In genomic region chr17:3588104-3588503, GRCh38 we compare ENCODE assay signal across 20 cellular contexts. TPM values are rescaled to one million over a fixed set of nuclear protein-coding genes. Genes with fewer than 3 reads are reported as not detected.
DNase-seq lines count a peak whose midpoint lies in the region; ATAC-seq, FAIRE-seq and TF ChIP-seq lines count a peak whose summit lies in the region.
"Had no signal": no experiment of that assay in that cellular context is flagged by ENCODE, and none has a peak within 500 bp of the region (broad histone marks: within the 10 kb centered on the region; RNA-seq: fewer than 3 reads in every experiment).

No MANE protein-coding gene starts in this region.

- in situ Hi-C loops in HepG2 (cut with HindIII; ENCODE audit: extremely low pct_ligation_motif_present, low pct_unique_long_range_greater_than_20kb): no loop called here

- H2AFZ ChIP-seq in HepG2 (ENCODE audit: low read length): no peak overlapping the region
- no peak overlapping the region for H2AFZ ChIP-seq in osteoblast (ENCODE audit: low read length)

- no peak overlapping the region for H3K9ac ChIP-seq in HepG2 (ENCODE audit: insufficient read depth, low read depth, low read length)
- no peak overlapping the region for H3K9ac ChIP-seq in BLaER1

- no peak for TF ChIP-seq CTCF in HepG2 (CRISPR knock-in tag; IDR thresholded peaks at IDR 0.05)
- TF ChIP-seq CTCF in right lobe of liver (IDR thresholded peaks at IDR 0.05): no peak
- TF ChIP-seq CTCF in AG04450 (IDR thresholded peaks at IDR 0.05; ENCODE audit: low read depth, low read length): no peak
- no peak for TF ChIP-seq CTCF in osteoblast (IDR thresholded peaks at IDR 0.05; ENCODE audit: extremely low read depth, low read depth, low read length)

- TF ChIP-seq POLR2A in HepG2 (IDR thresholded peaks at IDR 0.05; ENCODE audit: insufficient read depth in 1 of 2, low read depth in 2 of 2, low read length in 2 of 2): no peak
- TF ChIP-seq POLR2A in right lobe of liver (IDR thresholded peaks at IDR 0.05): no peak

- H3K27ac ChIP-seq in HepG2 (ENCODE audit: extremely low read length, insufficient read depth, low read length): no peak overlapping the region
- H3K27ac ChIP-seq in right lobe of liver: no peak overlapping the region
- peak overlapping the region; percentile 2 for H3K27ac ChIP-seq in AG04450 (ENCODE audit: low read depth, low read length)
- peak overlapping the region; percentile 62 for H3K27ac ChIP-seq in BLaER1
- H3K27ac ChIP-seq in osteoblast (ENCODE audit: low read depth, low read length): no peak overlapping the region
- H3K27ac ChIP-seq: A549, C4-2B had no signal

- POLR2A ChIA-PET in HepG2 (lab: Yijun Ruan, JAX): no interaction called here
- POLR2A ChIA-PET in AG04450 (lab: Yijun Ruan, JAX): no interaction called here

- no peak overlapping the region for H3K4me2 ChIP-seq in HepG2 (ENCODE audit: low read depth, low read length)
- no peak overlapping the region for H3K4me2 ChIP-seq in BLaER1
- no peak overlapping the region for H3K4me2 ChIP-seq in osteoblast (ENCODE audit: insufficient read depth, low read length)
- H3K4me2 ChIP-seq: A549 had no signal

- peaks cover 24 to 61% of the 10 kb centered on the region in 2 experiments for H3K36me3 ChIP-seq in HepG2 (replicated peaks in 1 of 2; ENCODE audit: control insufficient read depth in 1 of 2, insufficient read depth in 2 of 2, low read length in 2 of 2)
- H3K36me3 ChIP-seq in right lobe of liver: peaks cover 0 to 70% (median 32%) of the 10 kb centered on the region in 4 donors
- H3K36me3 ChIP-seq in BLaER1: peaks cover 55% of the 10 kb centered on the region
- H3K36me3 ChIP-seq in osteoblast (ENCODE audit: insufficient read depth, low read length): peaks cover 3% of the 10 kb centered on the region
- H3K36me3 ChIP-seq: BE2C had no signal

- no peak for DNase-seq in HepG2 (ENCODE audit: low spot score)
- no peak for DNase-seq in right lobe of liver
- no peak for DNase-seq in AG04450 (ENCODE audit: low read depth, low spot score)
- peak; percentile 37 for DNase-seq in osteoblast (ENCODE audit: insufficient read length, low spot score, missing footprints)
- DNase-seq in kidney tubule cell (ENCODE audit: low spot score): no peak
- DNase-seq: BE2C; Caco-2; Calu3; CD4-positive, alpha-beta T cell; CD8-positive, alpha-beta T cell; DMS79 treated with DMSO at 0.1 percent for 48 hours; GF-D8 had no signal

- no peaks in the 10 kb centered on the region for H3K9me3 ChIP-seq in HepG2 (ENCODE audit: low read length)
- no peaks in the 10 kb centered on the region for H3K9me3 ChIP-seq in right lobe of liver
- no peaks in the 10 kb centered on the region; the same call in 1 of the 2 replicates for H3K9me3 ChIP-seq in AG04450 (ENCODE audit: control insufficient read depth, insufficient read depth, low read length)
- H3K9me3 ChIP-seq in BLaER1: no peaks in the 10 kb centered on the region
- H3K9me3 ChIP-seq in osteoblast (ENCODE audit: low read depth, low read length): no peaks in the 10 kb centered on the region
- H3K9me3 ChIP-seq: A549; BE2C; BLaER1 treated with 17β-estradiol and CSF1 and Interleukin-3, amounts not matched to agents 10 nM and 100 nM; Caco-2 had no signal

- no peak for TF ChIP-seq RAD21 in HepG2 (CRISPR knock-in tag; IDR thresholded peaks at IDR 0.05)

- ATAC-seq in HepG2: no peak
- no peak for ATAC-seq in right lobe of liver
- ATAC-seq in GM18870 (IDR thresholded peaks at IDR 0.05; ENCODE audit: unreplicated experiment): no peak
- ATAC-seq: A549; CD8-positive, alpha-beta T cell had no signal

- CTCF ChIA-PET in HepG2 (lab: Yijun Ruan, JAX; ENCODE audit: low intra/inter-chr PET ratio, low total read pairs): no interaction called here
- CTCF ChIA-PET in AG04450 (lab: Charles Lee): interaction anchor here (0.5 kb wide), 1 partner anchor 15 kb away, joined by 4 read pairs; no protein-coding TSS in a partner anchor

- intact Hi-C loops in HepG2 (cut with micrococcal nuclease; ENCODE audit: unreplicated experiment): no loop called here
- intact Hi-C loops in right lobe of liver (cut with DNase I): no loop called here

- H3K4me3 ChIP-seq in HepG2 (replicated peaks in 1 of 3; ENCODE audit: insufficient read depth in 1 of 3, low read depth in 2 of 3, low read length in 3 of 3): no peak overlapping the region
- no peak overlapping the region for H3K4me3 ChIP-seq in right lobe of liver
- no peak overlapping the region for H3K4me3 ChIP-seq in AG04450 (ENCODE audit: low read depth, low read length)
- no peak overlapping the region for H3K4me3 ChIP-seq in BLaER1
- H3K4me3 ChIP-seq in osteoblast (ENCODE audit: insufficient read depth, low read length): no peak overlapping the region
- H3K4me3 ChIP-seq: A549; BLaER1 treated with 17β-estradiol and CSF1 and Interleukin-3, amounts not matched to agents 10 nM and 100 nM had no signal

- no TSS peak for BruUV-seq in HepG2 (replicated peaks; lab: Mats Ljungman, UMichigan)

- no peak for TF ChIP-seq EP300 in HepG2 (IDR thresholded peaks at IDR 0.05; ENCODE audit: low read depth in 2 of 2, low read length in 2 of 2)
- TF ChIP-seq EP300 in HepG2 (CRISPR knock-in tag; IDR thresholded peaks at IDR 0.05; ENCODE audit: borderline replicate concordance): no peak

- H3K79me2 ChIP-seq in HepG2 (ENCODE audit: insufficient read depth, low read length): no peaks in the 10 kb centered on the region
- H3K79me2 ChIP-seq in osteoblast (ENCODE audit: insufficient read depth, low read length): no peaks in the 10 kb centered on the region

- WGBS in HepG2 (ENCODE audit: low lambda C conversion rate): 100% methylated on average over 1 of the region's 15 CpGs
- 100% methylated on average over 3 of the region's 15 CpGs for WGBS in right lobe of liver (ENCODE audit: insufficient coverage, low coverage, low lambda C conversion rate, missing lambda C conversion rate)

- H3K27me3 ChIP-seq in HepG2 (ENCODE audit: control insufficient read depth in 1 of 2, insufficient read depth in 2 of 2, low read length in 2 of 2) (no peaks in the 10 kb centered on the region), right lobe of liver (no peaks in the 10 kb centered on the region), AG04450 (ENCODE audit: control insufficient read depth, insufficient read depth, low read length) (no peaks in the 10 kb centered on the region), BLaER1 (no peaks in the 10 kb centered on the region), osteoblast (ENCODE audit: insufficient read depth, low read length) (no peaks in the 10 kb centered on the region)
- H3K27me3 ChIP-seq: BE2C; BLaER1 treated with 17β-estradiol and CSF1 and Interleukin-3, amounts not matched to agents 10 nM and 100 nM had no signal

- H4K20me1 ChIP-seq in HepG2 (ENCODE audit: insufficient read depth, low read length) (no peaks in the 10 kb centered on the region), BLaER1 (no peaks in the 10 kb centered on the region), osteoblast (ENCODE audit: insufficient read depth, low read length) (no peaks in the 10 kb centered on the region)

- FAIRE-seq in HepG2 (lab: Jason Lieb, UNC): no peak
- FAIRE-seq: A549, D721Med, G401.6, GM12891 had no signal

- H3K4me1 ChIP-seq in HepG2 (ENCODE audit: insufficient read depth, low read length) (no peaks in the 10 kb centered on the region), right lobe of liver (no peaks in the 10 kb centered on the region), BLaER1 (peaks cover 48% of the 10 kb centered on the region), osteoblast (ENCODE audit: insufficient read depth, low read length) (no peaks in the 10 kb centered on the region)
- H3K4me1 ChIP-seq: A549, BE2C, Caco-2 had no signal

RNA-seq across cellular contexts. Expression of gene TRPV1, which starts 21.1 kb away (rescaled TPM):
- 2.2 and 5.3 TPM in 2 replicates for total RNA-seq in HepG2 (2016; rRNA removed; fragmentation: Illumina TruSeq; extraction: Trizol)
- total RNA-seq in HepG2 (2016; cell fraction: cytosol; rRNA removed; fragmentation: Illumina TruSeq; extraction: Trizol; ENCODE audit: low read depth): 1.9 TPM in 2 replicates
- total RNA-seq in HepG2 (2016; cell fraction: insoluble cytoplasmic fraction; rRNA removed; fragmentation: Illumina TruSeq; extraction: Trizol): 1.9 and 5.0 TPM in 2 replicates
- total RNA-seq in HepG2 (2016; cell fraction: membrane; rRNA removed; fragmentation: Illumina TruSeq; extraction: Trizol): 2.0 and 2.1 TPM in 2 replicates
- total RNA-seq in HepG2 (2016; cell fraction: nucleus; rRNA removed; fragmentation: Illumina TruSeq; extraction: Trizol): 7.9 and 9.6 TPM in 2 replicates
- 8.0 and 9.5 TPM in 2 replicates for polyA plus RNA-seq in HepG2 (2011; rRNA removed)
- 3.6 and 3.7 TPM in 2 replicates for polyA plus RNA-seq in HepG2 (2011; cell fraction: cytosol; rRNA removed)
- polyA plus RNA-seq in HepG2 (2011; cell fraction: nucleus; rRNA removed): 29.7 and 33.7 TPM in 2 replicates
- 5.3 and 6.4 TPM in 2 replicates for polyA plus RNA-seq in HepG2 (2012)
- polyA plus RNA-seq in HepG2 (2016; cell fraction: cytosol; fragmentation: Illumina TruSeq; extraction: Trizol; ENCODE audit: low read depth): 0.44 and 0.46 TPM in 2 replicates
- polyA plus RNA-seq in HepG2 (2016; cell fraction: insoluble cytoplasmic fraction; fragmentation: Illumina TruSeq; extraction: Trizol; ENCODE audit: low read depth): 1.7 and 2.2 TPM in 2 replicates
- polyA plus RNA-seq in HepG2 (2016; cell fraction: membrane; fragmentation: Illumina TruSeq; extraction: Trizol; ENCODE audit: low read depth): 0.60 and 0.85 TPM in 2 replicates
- polyA plus RNA-seq in HepG2 (2016; cell fraction: nucleus; fragmentation: Illumina TruSeq; extraction: Trizol; ENCODE audit: insufficient read depth, low read depth): 29.4 and 35.3 TPM in 2 replicates
- polyA minus RNA-seq in HepG2 (2011; rRNA and poly(A)+ RNA removed; ENCODE audit: low replicate concordance): 7.1 and 8.2 TPM in 2 replicates
- polyA minus RNA-seq in HepG2 (2011; cell fraction: cytosol; rRNA and poly(A)+ RNA removed): 1.3 and 4.2 TPM in 2 replicates
- polyA minus RNA-seq in HepG2 (2011; cell fraction: nucleus; rRNA and poly(A)+ RNA removed): 10.7 and 14.4 TPM in 2 replicates
- 10 to 100 TPM in 1 of 6 experiments, 1 to 10 TPM in 5; 3.1 to 12.0 (median 6.4) TPM for total RNA-seq in right lobe of liver
- polyA plus RNA-seq in AG04450 (2011; rRNA removed): 1.1 and 1.2 TPM in 2 replicates
- 1.1 and 1.5 TPM in 2 replicates for polyA minus RNA-seq in AG04450 (2011; rRNA and poly(A)+ RNA removed)
- 2.4 and 2.5 TPM in 2 replicates for total RNA-seq in osteoblast

RNA-seq across cellular contexts. Expression of gene TRPV3, which starts 30.5 kb away (rescaled TPM):
- total RNA-seq in HepG2 (2016; rRNA removed; fragmentation: Illumina TruSeq; extraction: Trizol): 0.46 and 1.0 TPM in 2 replicates
- 0.10 and 0.18 TPM in 2 replicates for total RNA-seq in HepG2 (2016; cell fraction: cytosol; rRNA removed; fragmentation: Illumina TruSeq; extraction: Trizol; ENCODE audit: low read depth)
- total RNA-seq in HepG2 (2016; cell fraction: insoluble cytoplasmic fraction; rRNA removed; fragmentation: Illumina TruSeq; extraction: Trizol): 0.65 and 0.82 TPM in 2 replicates
- 0.14 and 0.34 TPM in 2 replicates for total RNA-seq in HepG2 (2016; cell fraction: membrane; rRNA removed; fragmentation: Illumina TruSeq; extraction: Trizol)
- 0.81 and 1.5 TPM in 2 replicates for total RNA-seq in HepG2 (2016; cell fraction: nucleus; rRNA removed; fragmentation: Illumina TruSeq; extraction: Trizol)
- 0.40 and 0.90 TPM in 2 replicates for polyA plus RNA-seq in HepG2 (2011; rRNA removed)
- polyA plus RNA-seq in HepG2 (2011; cell fraction: cytosol; rRNA removed): 0.41 and 0.43 TPM in 2 replicates
- polyA plus RNA-seq in HepG2 (2011; cell fraction: nucleus; rRNA removed): 1.8 and 2.7 TPM in 2 replicates
- 0.35 and 0.36 TPM in 2 replicates for polyA plus RNA-seq in HepG2 (2012)
- polyA plus RNA-seq in HepG2 (2016; cell fraction: cytosol; fragmentation: Illumina TruSeq; extraction: Trizol; ENCODE audit: low read depth): 0.03 and 0.05 TPM in 2 replicates
- 0.23 and 0.37 TPM in 2 replicates for polyA plus RNA-seq in HepG2 (2016; cell fraction: insoluble cytoplasmic fraction; fragmentation: Illumina TruSeq; extraction: Trizol; ENCODE audit: low read depth)
- polyA plus RNA-seq in HepG2 (2016; cell fraction: membrane; fragmentation: Illumina TruSeq; extraction: Trizol; ENCODE audit: low read depth): 0.09 and 0.27 TPM in 2 replicates
- 1.4 and 2.5 TPM in 2 replicates for polyA plus RNA-seq in HepG2 (2016; cell fraction: nucleus; fragmentation: Illumina TruSeq; extraction: Trizol; ENCODE audit: insufficient read depth, low read depth)
- 0.07 and 0.92 TPM in 2 replicates for polyA minus RNA-seq in HepG2 (2011; rRNA and poly(A)+ RNA removed; ENCODE audit: low replicate concordance)
- 1.2 TPM in 1 of 2 replicates, not detected in the other for polyA minus RNA-seq in HepG2 (2011; cell fraction: cytosol; rRNA and poly(A)+ RNA removed)
- polyA minus RNA-seq in HepG2 (2011; cell fraction: nucleus; rRNA and poly(A)+ RNA removed): 0.99 and 1.2 TPM in 2 replicates
- 1 to 10 TPM in 1 of 6 experiments, under 1 TPM in 4, not detected in 1; 0.12 to 2.1 (median 0.37) TPM for total RNA-seq in right lobe of liver
- 0.24 and 0.46 TPM in 2 replicates for polyA plus RNA-seq in AG04450 (2011; rRNA removed)
- polyA minus RNA-seq in AG04450 (2011; rRNA and poly(A)+ RNA removed): 1.3 and 3.0 TPM in 2 replicates
- total RNA-seq in osteoblast: 0.29 and 0.36 TPM in 2 replicates

RNA-seq across cellular contexts. Expression of gene SHPK, which starts 47.9 kb away (rescaled TPM):
- total RNA-seq in HepG2 (2016; rRNA removed; fragmentation: Illumina TruSeq; extraction: Trizol): 25.2 and 30.9 TPM in 2 replicates
- 3.5 and 3.8 TPM in 2 replicates for total RNA-seq in HepG2 (2016; cell fraction: cytosol; rRNA removed; fragmentation: Illumina TruSeq; extraction: Trizol; ENCODE audit: low read depth)
- 25.0 and 28.4 TPM in 2 replicates for total RNA-seq in HepG2 (2016; cell fraction: insoluble cytoplasmic fraction; rRNA removed; fragmentation: Illumina TruSeq; extraction: Trizol)
- total RNA-seq in HepG2 (2016; cell fraction: membrane; rRNA removed; fragmentation: Illumina TruSeq; extraction: Trizol): 7.6 and 8.2 TPM in 2 replicates
- total RNA-seq in HepG2 (2016; cell fraction: nucleus; rRNA removed; fragmentation: Illumina TruSeq; extraction: Trizol): 20.4 and 24.0 TPM in 2 replicates
- 16.2 and 20.4 TPM in 2 replicates for polyA plus RNA-seq in HepG2 (2011; rRNA removed)
- 16.1 and 16.7 TPM in 2 replicates for polyA plus RNA-seq in HepG2 (2011; cell fraction: cytosol; rRNA removed)
- 27.2 and 28.1 TPM in 2 replicates for polyA plus RNA-seq in HepG2 (2011; cell fraction: nucleus; rRNA removed)
- polyA plus RNA-seq in HepG2 (2012): 13.6 and 14.5 TPM in 2 replicates
- polyA plus RNA-seq in HepG2 (2016; cell fraction: cytosol; fragmentation: Illumina TruSeq; extraction: Trizol; ENCODE audit: low read depth): 1.1 and 1.2 TPM in 2 replicates
- 18.4 and 20.4 TPM in 2 replicates for polyA plus RNA-seq in HepG2 (2016; cell fraction: insoluble cytoplasmic fraction; fragmentation: Illumina TruSeq; extraction: Trizol; ENCODE audit: low read depth)
- polyA plus RNA-seq in HepG2 (2016; cell fraction: membrane; fragmentation: Illumina TruSeq; extraction: Trizol; ENCODE audit: low read depth): 2.5 and 3.0 TPM in 2 replicates
- polyA plus RNA-seq in HepG2 (2016; cell fraction: nucleus; fragmentation: Illumina TruSeq; extraction: Trizol; ENCODE audit: insufficient read depth, low read depth): 24.9 and 27.7 TPM in 2 replicates
- 24.9 and 63.4 TPM in 2 replicates for polyA minus RNA-seq in HepG2 (2011; rRNA and poly(A)+ RNA removed; ENCODE audit: low replicate concordance)
- 15.3 and 17.2 TPM in 2 replicates for polyA minus RNA-seq in HepG2 (2011; cell fraction: cytosol; rRNA and poly(A)+ RNA removed)
- polyA minus RNA-seq in HepG2 (2011; cell fraction: nucleus; rRNA and poly(A)+ RNA removed): 33.7 and 38.2 TPM in 2 replicates
- total RNA-seq in right lobe of liver: 10 to 100 TPM; 13.5 to 26.1 (median 22.8) TPM
- 8.7 and 10.9 TPM in 2 replicates for polyA plus RNA-seq in AG04450 (2011; rRNA removed)
- 14.9 and 20.0 TPM in 2 replicates for polyA minus RNA-seq in AG04450 (2011; rRNA and poly(A)+ RNA removed)
- 8.3 and 13.8 TPM in 2 replicates for total RNA-seq in osteoblast

RNA-seq across cellular contexts. Expression of gene CTNS, which starts 48.5 kb away (rescaled TPM):
- total RNA-seq in HepG2 (2016; rRNA removed; fragmentation: Illumina TruSeq; extraction: Trizol) (6.5 and 13.7 TPM in 2 replicates), right lobe of liver (10 to 100 TPM in 2 of 6 experiments, 1 to 10 TPM in 4; 6.7 to 30.3 (median 9.4) TPM), osteoblast (34.7 and 46.0 TPM in 2 replicates)
- 1.8 and 2.6 TPM in 2 replicates for total RNA-seq in HepG2 (2016; cell fraction: cytosol; rRNA removed; fragmentation: Illumina TruSeq; extraction: Trizol; ENCODE audit: low read depth)
- 9.9 and 14.3 TPM in 2 replicates for total RNA-seq in HepG2 (2016; cell fraction: insoluble cytoplasmic fraction; rRNA removed; fragmentation: Illumina TruSeq; extraction: Trizol)
- total RNA-seq in HepG2 (2016; cell fraction: membrane; rRNA removed; fragmentation: Illumina TruSeq; extraction: Trizol): 6.1 and 6.2 TPM in 2 replicates
- total RNA-seq in HepG2 (2016; cell fraction: nucleus; rRNA removed; fragmentation: Illumina TruSeq; extraction: Trizol): 11.2 and 14.3 TPM in 2 replicates
- polyA plus RNA-seq in HepG2 (2011; rRNA removed) (9.5 and 13.0 TPM in 2 replicates), AG04450 (2011; rRNA removed) (4.2 and 5.7 TPM in 2 replicates)
- 9.4 and 10.3 TPM in 2 replicates for polyA plus RNA-seq in HepG2 (2011; cell fraction: cytosol; rRNA removed)
- polyA plus RNA-seq in HepG2 (2011; cell fraction: nucleus; rRNA removed): 20.7 and 23.6 TPM in 2 replicates
- polyA plus RNA-seq in HepG2 (2012): 8.5 and 12.6 TPM in 2 replicates
- 2.0 and 2.2 TPM in 2 replicates for polyA plus RNA-seq in HepG2 (2016; cell fraction: cytosol; fragmentation: Illumina TruSeq; extraction: Trizol; ENCODE audit: low read depth)
- 7.3 and 8.2 TPM in 2 replicates for polyA plus RNA-seq in HepG2 (2016; cell fraction: insoluble cytoplasmic fraction; fragmentation: Illumina TruSeq; extraction: Trizol; ENCODE audit: low read depth)
- 4.5 and 5.9 TPM in 2 replicates for polyA plus RNA-seq in HepG2 (2016; cell fraction: membrane; fragmentation: Illumina TruSeq; extraction: Trizol; ENCODE audit: low read depth)
- 20.2 and 21.3 TPM in 2 replicates for polyA plus RNA-seq in HepG2 (2016; cell fraction: nucleus; fragmentation: Illumina TruSeq; extraction: Trizol; ENCODE audit: insufficient read depth, low read depth)
- 10.3 and 11.2 TPM in 2 replicates for polyA minus RNA-seq in HepG2 (2011; rRNA and poly(A)+ RNA removed; ENCODE audit: low replicate concordance)
- 5.1 and 6.0 TPM in 2 replicates for polyA minus RNA-seq in HepG2 (2011; cell fraction: cytosol; rRNA and poly(A)+ RNA removed)
- polyA minus RNA-seq in HepG2 (2011; cell fraction: nucleus; rRNA and poly(A)+ RNA removed): 9.7 TPM in 2 replicates
- polyA minus RNA-seq in AG04450 (2011; rRNA and poly(A)+ RNA removed): 6.4 and 6.7 TPM in 2 replicates

Comparison
In these comparisons a context has a peak if more than half of its experiments do, and no peak if none do; other contexts are left out.
1. H3K27ac ChIP-seq: peak in AG04450 (single experiment) and BLaER1 (single experiment); none in HepG2 (single experiment), right lobe of liver (0 of 3) and osteoblast (single experiment).